10 cellular contexts compared by ENCODE assay signal in the genomic region with DNA sequence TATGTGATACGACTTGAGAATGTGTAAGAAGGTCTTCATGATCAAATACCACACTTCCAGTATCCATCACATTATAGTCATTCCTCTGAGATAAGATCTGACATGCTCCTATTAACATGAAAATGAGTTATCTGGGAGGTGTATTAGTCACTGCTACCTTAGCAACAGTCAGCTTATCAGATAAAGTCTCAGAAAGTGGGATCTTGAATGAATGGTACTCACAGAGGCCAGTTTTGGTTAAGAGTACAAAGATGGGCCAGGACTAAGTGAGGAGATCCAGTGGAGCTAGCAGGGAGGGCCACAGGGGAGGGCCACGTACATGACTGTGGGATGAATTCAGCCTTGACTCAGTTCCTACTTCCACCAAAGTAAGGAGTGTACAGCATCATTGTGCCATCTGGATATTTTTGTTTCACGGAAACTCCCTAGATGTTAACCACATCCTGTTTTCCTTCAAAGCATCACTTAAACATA.
DNase-seq lines count a peak whose midpoint lies in the region; ATAC-seq, FAIRE-seq and TF ChIP-seq lines count a peak whose summit lies in the region.
"Had no signal": no experiment of that assay in that cellular context is flagged by ENCODE, and none has a peak within 500 bp of the region (broad histone marks: within the 10 kb centered on the region; RNA-seq: fewer than 3 reads in every experiment).

No MANE protein-coding gene starts in this region.

- H3K27ac ChIP-seq in GM23338 (ENCODE audit: low read depth), result no peak overlapping the region

- no peaks in the 10 kb centered on the region for H4K20me1 ChIP-seq in GM23338 (replicated peaks; ENCODE audit: insufficient read depth)

- no peaks in the 10 kb centered on the region for H3K79me2 ChIP-seq in GM23338 (replicated peaks; ENCODE audit: insufficient read depth)

- H3K4me3 ChIP-seq in GM23338, result no peak overlapping the region

- no peaks in the 10 kb centered on the region for H3K4me1 Mint-ChIP-seq in GM23338

- H3K4me2 ChIP-seq in GM23338, result no peak overlapping the region

- no peak for TF ChIP-seq CTCF in GM23338 (conservative IDR thresholded peaks at IDR 0.05; ENCODE audit: low read depth in 2 of 2)

- H3K9me2 ChIP-seq in GM23338 (ENCODE audit: insufficient read depth), result peaks cover 4% of the 10 kb centered on the region; the same call in 1 of the 2 replicates

- no peaks in the 10 kb centered on the region for H3K36me3 ChIP-seq in GM23338 (ENCODE audit: insufficient read depth)

- DNase-seq in AG20443 (ENCODE audit: low spot score) (peak; percentile 65), HTR-8/SVneo (ENCODE audit: insufficient read length, low spot score) (peak; percentile 21), dedifferentiated amniotic fluid mesenchymal stem cell (ENCODE audit: extremely low spot score) (peak; percentile 38), NCI-H2107 (lab: John Stamatoyannopoulos, UW) (no peak), GM23338 (ENCODE audit: low spot score) (no peak), iPS-NIHi11 (ENCODE audit: low spot score) (no peak)
- DNase-seq: DMS53, NCI-H748 treated with DMSO at 0.1 percent for 48 hours had no signal

- H3K27me3 Mint-ChIP-seq in GM23338 (ENCODE audit: insufficient read depth, low read depth, poor library complexity), result no peaks in the 10 kb centered on the region

- no peaks in the 10 kb centered on the region for H3K4me1 ChIP-seq in GM23338 (ENCODE audit: insufficient read depth)

- no peaks in the 10 kb centered on the region for H3K9me3 Mint-ChIP-seq in GM23338

- peak; percentile 57 for ATAC-seq in GM21717 (IDR thresholded peaks at IDR 0.05; ENCODE audit: unreplicated experiment)
- no peak for ATAC-seq in GM18520 (IDR thresholded peaks at IDR 0.05; ENCODE audit: unreplicated experiment)
- ATAC-seq in GM23338, result no peak

- FAIRE-seq in HTR-8/SVneo (lab: Jason Lieb, UNC), result peak; percentile 81

- H3K27ac Mint-ChIP-seq in GM23338, result no peak overlapping the region

- H3F3A ChIP-seq in GM23338 (replicated peaks; ENCODE audit: low read depth), result no peaks in the 10 kb centered on the region

- H2AFZ ChIP-seq in GM23338, result no peak overlapping the region

- H3K36me3 Mint-ChIP-seq in GM23338 (ENCODE audit: low read depth), result no peaks in the 10 kb centered on the region

- H3K27me3 ChIP-seq in GM23338 (ENCODE audit: insufficient read depth), result no peaks in the 10 kb centered on the region

- H3K4me3 Mint-ChIP-seq in GM23338, result no peak overlapping the region

TF ChIP-seq in GM23338, 12 proteins besides CTCF, POLR2A, EP300 and RAD21:
- TF ChIP-seq EZH2 (IDR thresholded peaks at IDR 0.05; ENCODE audit: low read depth, unreplicated experiment) (no peak), ZNF114 (CRISPR knock-in tag; IDR thresholded peaks at IDR 0.05) (no peak), ZNF331 (CRISPR knock-in tag; IDR thresholded peaks at IDR 0.05; ENCODE audit: low read depth) (no peak), CREB1 (CRISPR knock-in tag; IDR thresholded peaks at IDR 0.05; ENCODE audit: low read depth) (no peak), POLR2AphosphoS5 (IDR thresholded peaks at IDR 0.05; ENCODE audit: low read depth) (no peak), STAT1 (IDR thresholded peaks at IDR 0.05; ENCODE audit: unreplicated experiment) (no peak), EZH2phosphoT487 (IDR thresholded peaks at IDR 0.05; ENCODE audit: unreplicated experiment) (no peak)
- TF ChIP-seq, protein P1, sequence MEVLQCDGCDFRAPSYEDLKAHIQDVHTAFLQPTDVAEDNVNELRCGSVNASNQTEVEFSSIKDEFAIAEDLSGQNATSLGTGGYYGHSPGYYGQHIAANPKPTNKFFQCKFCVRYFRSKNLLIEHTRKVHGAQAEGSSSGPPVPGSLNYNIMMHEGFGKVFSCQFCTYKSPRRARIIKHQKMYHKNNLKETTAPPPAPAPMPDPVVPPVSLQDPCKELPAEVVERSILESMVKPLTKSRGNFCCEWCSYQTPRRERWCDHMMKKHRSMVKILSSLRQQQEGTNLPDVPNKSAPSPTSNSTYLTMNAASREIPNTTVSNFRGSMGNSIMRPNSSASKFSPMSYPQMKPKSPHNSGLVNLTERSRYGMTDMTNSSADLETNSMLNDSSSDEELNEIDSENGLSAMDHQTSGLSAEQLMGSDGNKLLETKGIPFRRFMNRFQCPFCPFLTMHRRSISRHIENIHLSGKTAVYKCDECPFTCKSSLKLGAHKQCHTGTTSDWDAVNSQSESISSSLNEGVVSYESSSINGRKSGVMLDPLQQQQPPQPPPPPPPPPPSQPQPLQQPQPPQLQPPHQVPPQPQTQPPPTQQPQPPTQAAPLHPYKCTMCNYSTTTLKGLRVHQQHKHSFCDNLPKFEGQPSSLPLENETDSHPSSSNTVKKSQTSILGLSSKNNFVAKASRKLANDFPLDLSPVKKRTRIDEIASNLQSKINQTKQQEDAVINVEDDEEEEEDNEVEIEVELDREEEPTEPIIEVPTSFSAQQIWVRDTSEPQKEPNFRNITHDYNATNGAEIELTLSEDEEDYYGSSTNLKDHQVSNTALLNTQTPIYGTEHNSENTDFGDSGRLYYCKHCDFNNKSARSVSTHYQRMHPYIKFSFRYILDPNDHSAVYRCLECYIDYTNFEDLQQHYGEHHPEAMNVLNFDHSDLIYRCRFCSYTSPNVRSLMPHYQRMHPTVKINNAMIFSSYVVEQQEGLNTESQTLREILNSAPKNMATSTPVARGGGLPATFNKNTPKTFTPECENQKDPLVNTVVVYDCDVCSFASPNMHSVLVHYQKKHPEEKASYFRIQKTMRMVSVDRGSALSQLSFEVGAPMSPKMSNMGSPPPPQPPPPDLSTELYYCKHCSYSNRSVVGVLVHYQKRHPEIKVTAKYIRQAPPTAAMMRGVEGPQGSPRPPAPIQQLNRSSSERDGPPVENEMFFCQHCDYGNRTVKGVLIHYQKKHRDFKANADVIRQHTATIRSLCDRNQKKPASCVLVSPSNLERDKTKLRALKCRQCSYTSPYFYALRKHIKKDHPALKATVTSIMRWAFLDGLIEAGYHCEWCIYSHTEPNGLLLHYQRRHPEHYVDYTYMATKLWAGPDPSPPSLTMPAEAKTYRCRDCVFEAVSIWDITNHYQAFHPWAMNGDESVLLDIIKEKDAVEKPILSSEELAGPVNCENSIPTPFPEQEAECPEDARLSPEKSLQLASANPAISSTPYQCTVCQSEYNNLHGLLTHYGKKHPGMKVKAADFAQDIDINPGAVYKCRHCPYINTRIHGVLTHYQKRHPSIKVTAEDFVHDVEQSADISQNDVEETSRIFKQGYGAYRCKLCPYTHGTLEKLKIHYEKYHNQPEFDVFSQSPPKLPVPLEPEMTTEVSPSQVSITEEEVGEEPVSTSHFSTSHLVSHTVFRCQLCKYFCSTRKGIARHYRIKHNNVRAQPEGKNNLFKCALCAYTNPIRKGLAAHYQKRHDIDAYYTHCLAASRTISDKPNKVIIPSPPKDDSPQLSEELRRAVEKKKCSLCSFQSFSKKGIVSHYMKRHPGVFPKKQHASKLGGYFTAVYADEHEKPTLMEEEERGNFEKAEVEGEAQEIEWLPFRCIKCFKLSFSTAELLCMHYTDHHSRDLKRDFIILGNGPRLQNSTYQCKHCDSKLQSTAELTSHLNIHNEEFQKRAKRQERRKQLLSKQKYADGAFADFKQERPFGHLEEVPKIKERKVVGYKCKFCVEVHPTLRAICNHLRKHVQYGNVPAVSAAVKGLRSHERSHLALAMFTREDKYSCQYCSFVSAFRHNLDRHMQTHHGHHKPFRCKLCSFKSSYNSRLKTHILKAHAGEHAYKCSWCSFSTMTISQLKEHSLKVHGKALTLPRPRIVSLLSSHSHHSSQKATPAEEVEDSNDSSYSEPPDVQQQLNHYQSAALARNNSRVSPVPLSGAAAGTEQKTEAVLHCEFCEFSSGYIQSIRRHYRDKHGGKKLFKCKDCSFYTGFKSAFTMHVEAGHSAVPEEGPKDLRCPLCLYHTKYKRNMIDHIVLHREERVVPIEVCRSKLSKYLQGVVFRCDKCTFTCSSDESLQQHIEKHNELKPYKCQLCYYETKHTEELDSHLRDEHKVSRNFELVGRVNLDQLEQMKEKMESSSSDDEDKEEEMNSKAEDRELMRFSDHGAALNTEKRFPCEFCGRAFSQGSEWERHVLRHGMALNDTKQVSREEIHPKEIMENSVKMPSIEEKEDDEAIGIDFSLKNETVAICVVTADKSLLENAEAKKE (CRISPR knock-in tag; IDR thresholded peaks at IDR 0.05), result no peak
- TF ChIP-seq, protein P2, sequence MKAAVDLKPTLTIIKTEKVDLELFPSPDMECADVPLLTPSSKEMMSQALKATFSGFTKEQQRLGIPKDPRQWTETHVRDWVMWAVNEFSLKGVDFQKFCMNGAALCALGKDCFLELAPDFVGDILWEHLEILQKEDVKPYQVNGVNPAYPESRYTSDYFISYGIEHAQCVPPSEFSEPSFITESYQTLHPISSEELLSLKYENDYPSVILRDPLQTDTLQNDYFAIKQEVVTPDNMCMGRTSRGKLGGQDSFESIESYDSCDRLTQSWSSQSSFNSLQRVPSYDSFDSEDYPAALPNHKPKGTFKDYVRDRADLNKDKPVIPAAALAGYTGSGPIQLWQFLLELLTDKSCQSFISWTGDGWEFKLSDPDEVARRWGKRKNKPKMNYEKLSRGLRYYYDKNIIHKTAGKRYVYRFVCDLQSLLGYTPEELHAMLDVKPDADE (IDR thresholded peaks at IDR 0.05), result no peak

Comparison
In these comparisons a context has a peak if more than half of its experiments do, and no peak if none do; other contexts are left out.
1. DNase-seq: peak in AG20443 (single experiment), HTR-8/SVneo (single experiment) and dedifferentiated amniotic fluid mesenchymal stem cell (single experiment); none in NCI-H2107 (single experiment), GM23338 (single experiment) and iPS-NIHi11 (single experiment).